Comparison of ENCODE assay signal across 1 cellular context in genomic region chr2:64524604-64525322, GRCh38.
TF ChIP-seq lines count a peak whose summit lies in the region.

No MANE protein-coding gene starts in this region.

TF ChIP-seq in HepG2, 621 proteins besides CTCF, POLR2A, EP300 and RAD21 (continued from another document and continues in another):
- TF ChIP-seq, protein P1, sequence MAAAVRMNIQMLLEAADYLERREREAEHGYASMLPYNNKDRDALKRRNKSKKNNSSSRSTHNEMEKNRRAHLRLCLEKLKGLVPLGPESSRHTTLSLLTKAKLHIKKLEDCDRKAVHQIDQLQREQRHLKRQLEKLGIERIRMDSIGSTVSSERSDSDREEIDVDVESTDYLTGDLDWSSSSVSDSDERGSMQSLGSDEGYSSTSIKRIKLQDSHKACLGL (CRISPR knock-in tag; IDR thresholded peaks at IDR 0.05): peak; percentile 43; the same call in 1 of the 2 replicates
- TF ChIP-seq ZNF773 (CRISPR knock-in tag; IDR thresholded peaks at IDR 0.05; ENCODE audit: borderline replicate concordance) (peak; percentile 78; the same call in 1 of the 2 replicates), RFXAP (CRISPR knock-in tag; IDR thresholded peaks at IDR 0.05; ENCODE audit: borderline replicate concordance) (0 out of 2 replicates have a peak, but pooled peaks have one; percentile 27), MTF2 (CRISPR knock-in tag; IDR thresholded peaks at IDR 0.05; ENCODE audit: borderline replicate concordance) (peak; percentile 72; the same call in 1 of the 2 replicates), CERS6 (CRISPR knock-in tag; IDR thresholded peaks at IDR 0.05) (no peak), KAT7 (CRISPR knock-in tag; IDR thresholded peaks at IDR 0.05; ENCODE audit: borderline replicate concordance) (peak; percentile 92), ZNF501 (CRISPR knock-in tag; IDR thresholded peaks at IDR 0.05) (peak; percentile 94; the same call in 1 of the 2 replicates), ZFP91 (CRISPR knock-in tag; IDR thresholded peaks at IDR 0.05; ENCODE audit: borderline replicate concordance) (peak; percentile 69; the same call in 1 of the 2 replicates), MEIS2 (CRISPR knock-in tag; IDR thresholded peaks at IDR 0.05) (peak; percentile 54; the same call in 1 of the 2 replicates), ARID2 (CRISPR knock-in tag; IDR thresholded peaks at IDR 0.05; ENCODE audit: borderline replicate concordance) (peak; percentile 84; the same call in 1 of the 2 replicates), CREBL2 (CRISPR knock-in tag; IDR thresholded peaks at IDR 0.05; ENCODE audit: borderline replicate concordance) (0 out of 2 replicates have a peak, but pooled peaks have one; percentile 53), SP5 (CRISPR knock-in tag; IDR thresholded peaks at IDR 0.05; ENCODE audit: borderline replicate concordance, low read depth) (no peak), ZBED4 (CRISPR knock-in tag; IDR thresholded peaks at IDR 0.05; ENCODE audit: borderline replicate concordance) (no peak), U2AF1 (optimal IDR thresholded peaks at IDR 0.05; ENCODE audit: low read depth, low read length) (no peak), PHF8 (CRISPR knock-in tag; IDR thresholded peaks at IDR 0.05) (peak; percentile 88), ZNF777 (CRISPR knock-in tag; IDR thresholded peaks at IDR 0.05) (peak; percentile 66), U2AF2 (IDR thresholded peaks at IDR 0.05; ENCODE audit: low read depth, low read length) (0 out of 2 replicates have a peak, but pooled peaks have one; percentile 31), ZNF879 (CRISPR knock-in tag; IDR thresholded peaks at IDR 0.05) (peak; percentile 48; the same call in 1 of the 2 replicates), ZNF572 (CRISPR knock-in tag; IDR thresholded peaks at IDR 0.05) (0 out of 2 replicates have a peak, but pooled peaks have one; percentile 22), ZNF484 (CRISPR knock-in tag; IDR thresholded peaks at IDR 0.05; ENCODE audit: borderline replicate concordance, low read depth) (no peak), ARHGAP35 (CRISPR knock-in tag; IDR thresholded peaks at IDR 0.05; ENCODE audit: borderline replicate concordance) (peak; percentile 66; the same call in 1 of the 2 replicates), ZNF143 (CRISPR knock-in tag; IDR thresholded peaks at IDR 0.05) (no peak), MXD3 (CRISPR knock-in tag; IDR thresholded peaks at IDR 0.05) (peak; percentile 46; the same call in 1 of the 2 replicates), ZNF558 (CRISPR knock-in tag; IDR thresholded peaks at IDR 0.05; ENCODE audit: borderline replicate concordance) (peak; percentile 88; the same call in 1 of the 2 replicates), CENPBD1 (CRISPR knock-in tag; IDR thresholded peaks at IDR 0.05; ENCODE audit: borderline replicate concordance, low read depth) (peak; percentile 11; the same call in 1 of the 2 replicates), ZNF335 (CRISPR knock-in tag; IDR thresholded peaks at IDR 0.05) (no peak; the same call in 1 of the 2 replicates), NFE2L2 (IDR thresholded peaks at IDR 0.05; ENCODE audit: low read length) (no peak), SMAD1 (CRISPR knock-in tag; IDR thresholded peaks at IDR 0.05; ENCODE audit: borderline replicate concordance, low read depth) (peak; percentile 50; the same call in 1 of the 2 replicates), TP53 (CRISPR knock-in tag; conservative IDR thresholded peaks at IDR 0.05) (0 out of 2 replicates have a peak, but pooled peaks have one; percentile 26), ZNF282 (IDR thresholded peaks at IDR 0.05; ENCODE audit: partially characterized antibody) (no peak), FOXA3 (CRISPR knock-in tag; IDR thresholded peaks at IDR 0.05) (no peak), SRSF1 (optimal IDR thresholded peaks at IDR 0.05; ENCODE audit: low read depth, low read length) (peak; percentile 42), ZNF639 (CRISPR knock-in tag; conservative IDR thresholded peaks at IDR 0.05) (0 out of 2 replicates have a peak, but pooled peaks have one; percentile 13), ESRRA (CRISPR knock-in tag; IDR thresholded peaks at IDR 0.05; ENCODE audit: low read depth) (peak; percentile 68; the same call in 1 of the 2 replicates), ZNF709 (CRISPR knock-in tag; IDR thresholded peaks at IDR 0.05) (peak; percentile 49; the same call in 1 of the 2 replicates), ZBTB7B (CRISPR knock-in tag; IDR thresholded peaks at IDR 0.05) (no peak), SMARCC2 (IDR thresholded peaks at IDR 0.05) (no peak), ZKSCAN1 (IDR thresholded peaks at IDR 0.05; ENCODE audit: low read length) (no peak), ZNF530 (CRISPR knock-in tag; IDR thresholded peaks at IDR 0.05; ENCODE audit: low read depth) (0 out of 2 replicates have a peak, but pooled peaks have one; percentile 40), KDM5B (CRISPR knock-in tag; IDR thresholded peaks at IDR 0.05; ENCODE audit: borderline replicate concordance) (peak; percentile 90)
- TF ChIP-seq, protein P2, sequence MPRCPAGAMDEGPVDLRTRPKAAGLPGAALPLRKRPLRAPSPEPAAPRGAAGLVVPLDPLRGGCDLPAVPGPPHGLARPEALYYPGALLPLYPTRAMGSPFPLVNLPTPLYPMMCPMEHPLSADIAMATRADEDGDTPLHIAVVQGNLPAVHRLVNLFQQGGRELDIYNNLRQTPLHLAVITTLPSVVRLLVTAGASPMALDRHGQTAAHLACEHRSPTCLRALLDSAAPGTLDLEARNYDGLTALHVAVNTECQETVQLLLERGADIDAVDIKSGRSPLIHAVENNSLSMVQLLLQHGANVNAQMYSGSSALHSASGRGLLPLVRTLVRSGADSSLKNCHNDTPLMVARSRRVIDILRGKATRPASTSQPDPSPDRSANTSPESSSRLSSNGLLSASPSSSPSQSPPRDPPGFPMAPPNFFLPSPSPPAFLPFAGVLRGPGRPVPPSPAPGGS (CRISPR knock-in tag; IDR thresholded peaks at IDR 0.05): peak; percentile 37; the same call in 1 of the 2 replicates
- TF ChIP-seq, protein P3, sequence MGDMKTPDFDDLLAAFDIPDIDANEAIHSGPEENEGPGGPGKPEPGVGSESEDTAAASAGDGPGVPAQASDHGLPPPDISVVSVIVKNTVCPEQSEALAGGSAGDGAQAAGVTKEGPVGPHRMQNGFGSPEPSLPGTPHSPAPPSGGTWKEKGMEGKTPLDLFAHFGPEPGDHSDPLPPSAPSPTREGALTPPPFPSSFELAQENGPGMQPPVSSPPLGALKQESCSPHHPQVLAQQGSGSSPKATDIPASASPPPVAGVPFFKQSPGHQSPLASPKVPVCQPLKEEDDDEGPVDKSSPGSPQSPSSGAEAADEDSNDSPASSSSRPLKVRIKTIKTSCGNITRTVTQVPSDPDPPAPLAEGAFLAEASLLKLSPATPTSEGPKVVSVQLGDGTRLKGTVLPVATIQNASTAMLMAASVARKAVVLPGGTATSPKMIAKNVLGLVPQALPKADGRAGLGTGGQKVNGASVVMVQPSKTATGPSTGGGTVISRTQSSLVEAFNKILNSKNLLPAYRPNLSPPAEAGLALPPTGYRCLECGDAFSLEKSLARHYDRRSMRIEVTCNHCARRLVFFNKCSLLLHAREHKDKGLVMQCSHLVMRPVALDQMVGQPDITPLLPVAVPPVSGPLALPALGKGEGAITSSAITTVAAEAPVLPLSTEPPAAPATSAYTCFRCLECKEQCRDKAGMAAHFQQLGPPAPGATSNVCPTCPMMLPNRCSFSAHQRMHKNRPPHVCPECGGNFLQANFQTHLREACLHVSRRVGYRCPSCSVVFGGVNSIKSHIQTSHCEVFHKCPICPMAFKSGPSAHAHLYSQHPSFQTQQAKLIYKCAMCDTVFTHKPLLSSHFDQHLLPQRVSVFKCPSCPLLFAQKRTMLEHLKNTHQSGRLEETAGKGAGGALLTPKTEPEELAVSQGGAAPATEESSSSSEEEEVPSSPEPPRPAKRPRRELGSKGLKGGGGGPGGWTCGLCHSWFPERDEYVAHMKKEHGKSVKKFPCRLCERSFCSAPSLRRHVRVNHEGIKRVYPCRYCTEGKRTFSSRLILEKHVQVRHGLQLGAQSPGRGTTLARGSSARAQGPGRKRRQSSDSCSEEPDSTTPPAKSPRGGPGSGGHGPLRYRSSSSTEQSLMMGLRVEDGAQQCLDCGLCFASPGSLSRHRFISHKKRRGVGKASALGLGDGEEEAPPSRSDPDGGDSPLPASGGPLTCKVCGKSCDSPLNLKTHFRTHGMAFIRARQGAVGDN (CRISPR knock-in tag; IDR thresholded peaks at IDR 0.05): peak; percentile 72
- TF ChIP-seq, protein P4, sequence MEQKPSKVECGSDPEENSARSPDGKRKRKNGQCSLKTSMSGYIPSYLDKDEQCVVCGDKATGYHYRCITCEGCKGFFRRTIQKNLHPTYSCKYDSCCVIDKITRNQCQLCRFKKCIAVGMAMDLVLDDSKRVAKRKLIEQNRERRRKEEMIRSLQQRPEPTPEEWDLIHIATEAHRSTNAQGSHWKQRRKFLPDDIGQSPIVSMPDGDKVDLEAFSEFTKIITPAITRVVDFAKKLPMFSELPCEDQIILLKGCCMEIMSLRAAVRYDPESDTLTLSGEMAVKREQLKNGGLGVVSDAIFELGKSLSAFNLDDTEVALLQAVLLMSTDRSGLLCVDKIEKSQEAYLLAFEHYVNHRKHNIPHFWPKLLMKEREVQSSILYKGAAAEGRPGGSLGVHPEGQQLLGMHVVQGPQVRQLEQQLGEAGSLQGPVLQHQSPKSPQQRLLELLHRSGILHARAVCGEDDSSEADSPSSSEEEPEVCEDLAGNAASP (CRISPR knock-in tag; IDR thresholded peaks at IDR 0.05; ENCODE audit: borderline replicate concordance): 0 out of 2 replicates have a peak, but pooled peaks have one; percentile 5
